8 cellular contexts compared by ENCODE assay signal in the genomic region with DNA sequence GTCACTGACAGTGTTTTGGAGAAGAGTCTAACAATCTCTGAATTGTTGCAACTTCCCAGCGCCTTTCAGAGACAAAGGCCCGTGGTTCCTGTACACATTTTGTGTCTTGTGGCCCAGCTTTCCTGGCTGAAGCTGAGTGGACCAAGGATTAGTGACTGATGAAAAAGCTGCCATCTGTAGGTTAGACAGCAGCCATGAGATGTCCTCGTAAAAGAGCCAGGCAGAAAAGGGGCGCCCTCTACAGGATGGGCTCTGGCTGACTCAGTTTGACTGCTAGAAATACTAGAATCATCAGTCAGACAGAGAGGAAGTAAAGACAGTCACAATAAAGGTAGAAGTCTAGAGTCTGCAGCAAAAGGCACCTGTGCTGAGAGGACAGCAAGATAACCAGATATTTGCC. TPM values are rescaled to one million over a fixed set of nuclear protein-coding genes. Genes with fewer than 3 reads are reported as not detected.
DNase-seq lines count a peak whose midpoint lies in the region; ATAC-seq and TF ChIP-seq lines count a peak whose summit lies in the region.

No MANE protein-coding gene starts in this region.

- WGBS in testis, 2 donors: 54 to 71% methylated on average over 4 of the region's 4 CpGs

- H3K4me3 Mint-ChIP-seq in memory B cell: no peak overlapping the region

- intact Hi-C loops in testis (cut with DNase I; ENCODE audit: low total_unique reads): no loop called here

- peak; percentile 74 for TF ChIP-seq CTCF in brain microvascular endothelial cell (IDR thresholded peaks at IDR 0.05; ENCODE audit: low read depth, low read length, missing control alignments)
- TF ChIP-seq CTCF in testis (IDR thresholded peaks at IDR 0.05): peak in 1 of 3 experiments; percentile 14

- in situ Hi-C loops in brain microvascular endothelial cell (cut with HindIII; ENCODE audit: low pct_ligation_motif_present, low sequenced_read_pairs): no loop called here

- no peak overlapping the region for H3K27ac Mint-ChIP-seq in memory B cell

- H3K27me3 Mint-ChIP-seq in memory B cell: peaks cover 2% of the 10 kb centered on the region

- DNase-seq in COLO829 (ENCODE audit: low spot score) (peak; percentile 43), HUDEP-2 (lab: John Stamatoyannopoulos, UW; ENCODE audit: unreplicated experiment in 76 of 76) (peak in 40 of 76 experiments; percentile 2 to 70 (median 24)), T follicular helper cell (ENCODE audit: low read depth) (peak; percentile 8), brain microvascular endothelial cell (peak; percentile 52), memory B cell (ENCODE audit: low spot score in 2 of 2) (peak; percentile 26 to 27), testis (peak; percentile 48), NCI-H226 (no peak)

- ATAC-seq in memory B cell (ENCODE audit: low read depth) (peak; percentile 79), HG03159 (IDR thresholded peaks at IDR 0.05; ENCODE audit: unreplicated experiment) (no peak)

- no peaks in the 10 kb centered on the region for H3K9me3 ChIP-seq in testis

- H3K4me3 ChIP-seq in brain microvascular endothelial cell (ENCODE audit: low read depth, low read length) (no peak overlapping the region), testis (no peak overlapping the region)

- no peaks in the 10 kb centered on the region for H3K4me1 Mint-ChIP-seq in memory B cell

- TF ChIP-seq POLR2A in testis (IDR thresholded peaks at IDR 0.05): no peak

- H3K36me3 ChIP-seq in brain microvascular endothelial cell (replicated peaks) (no peaks in the 10 kb centered on the region), testis (ENCODE audit: low read depth, missing control alignments) (no peaks in the 10 kb centered on the region)

- no peaks in the 10 kb centered on the region for H3K4me1 ChIP-seq in testis

- H3K9me3 Mint-ChIP-seq in memory B cell: no peaks in the 10 kb centered on the region

- H3K36me3 Mint-ChIP-seq in memory B cell: no peaks in the 10 kb centered on the region

- no peaks in the 10 kb centered on the region for H3K27me3 ChIP-seq in brain microvascular endothelial cell (replicated peaks)
- no peaks in the 10 kb centered on the region for H3K27me3 ChIP-seq in testis

- H3K27ac ChIP-seq in brain microvascular endothelial cell (peak overlapping the region; percentile 65), testis (no peak overlapping the region)

RNA-seq across cellular contexts. Expression of a gene that starts 26.5 kb away (rescaled TPM):
- total RNA-seq in testis: 10 to 100 TPM; 97.6 to 99.0 TPM
- polyA plus RNA-seq in testis (ENCODE audit: insufficient read depth, low read depth, low replicate concordance): 60.6 TPM
